ENCODE assay signal across 21 cellular contexts in genomic region chr1:69967245-69967766, GRCh38.
DNase-seq lines count a peak whose midpoint lies in the region; ATAC-seq and TF ChIP-seq lines count a peak whose summit lies in the region.
"Had no signal": no experiment of that assay in that cellular context is flagged by ENCODE, and none has a peak within 500 bp of the region (broad histone marks: within the 10 kb centered on the region; RNA-seq: fewer than 3 reads in every experiment).

No MANE protein-coding gene starts in this region.

- peak; percentile 55 for TF ChIP-seq CTCF in OCI-LY7 (conservative IDR thresholded peaks at IDR 0.05; ENCODE audit: low read length)
- no peak for TF ChIP-seq CTCF in mammary epithelial cell (conservative IDR thresholded peaks at IDR 0.05 in 1 of 2, IDR thresholded peaks at IDR 0.05 in 1 of 2; ENCODE audit: extremely low read depth in 1 of 2, insufficient read depth in 1 of 2, low read depth in 1 of 2, low read length in 2 of 2)

- POLR2A ChIA-PET in OCI-LY7 (lab: Charles Lee), result no interaction called here

- peak; percentile 86 for DNase-seq in OCI-LY7 (ENCODE audit: low spot score)
- DNase-seq in myocyte (ENCODE audit: low read depth), result peak; percentile 77
- no peak for DNase-seq in stimulated activated CD4-positive, alpha-beta T cell treated with anti-CD3 and anti-CD28 coated beads, Interleukin-4, amount 100 ng/mL, for 4 hours
- no peak for DNase-seq in activated T-cell treated with anti-CD3 and anti-CD28 coated beads, Interleukin-2, amount 50 U/mL, for 48 hours
- no peak for DNase-seq in activated naive CD4-positive, alpha-beta T cell treated with anti-CD3 and anti-CD28 coated beads, Interleukin-2, amount 10 ng/mL, durations not matched to agents 7 days and 5 days
- DNase-seq in mammary epithelial cell, result no peak
- DNase-seq: activated CD4-positive, alpha-beta T cell treated with anti-CD3 and anti-CD28 coated beads, Interleukin-2, amount 50 U/mL, for 1 hour; activated CD8-positive, alpha-beta memory T cell treated with anti-CD3 and anti-CD28 coated beads, Interleukin-2, amount 50 U/mL, for 4 hours; activated gamma-delta T cell; amniotic stem cell; COR-L47; gastrocnemius medialis; NCI-H1436; NCI-H2227 treated with DMSO at 0.1 percent for 48 hours; nephron progenitor cell; posterior cingulate gyrus; stimulated activated CD4-positive, alpha-beta T cell treated with anti-CD3 and anti-CD28 coated beads, Interleukin-2, amount 100 ng/mL, for 24 hours had no signal

- WGBS in mammary epithelial cell (ENCODE audit: low coverage, missing lambda C conversion rate), result 72% methylated on average over 3 of the region's 3 CpGs

- H3K4me3 Mint-ChIP-seq in activated naive CD4-positive, alpha-beta T cell treated with anti-CD3 and anti-CD28 coated beads, Interleukin-2, amount 10 ng/mL, durations not matched to agents 7 days and 5 days, result no peak overlapping the region
- H3K4me3 Mint-ChIP-seq: nephron progenitor cell; stimulated activated naive CD8-positive, alpha-beta T cell treated with anti-CD3 and anti-CD28 coated beads, Interleukin-15, Interleukin-2, amounts not matched to agents 100 ng/mL and 50 ng/mL, for 24 hours had no signal

- H3K9me2 ChIP-seq in OCI-LY7 (ENCODE audit: insufficient read depth, low read length), result no peaks in the 10 kb centered on the region

- peak overlapping the region; percentile 49 for H3K27ac ChIP-seq in OCI-LY7 (ENCODE audit: low read depth, low read length, poor library complexity, severe bottlenecking)
- H3K27ac ChIP-seq in mammary epithelial cell (ENCODE audit: insufficient read depth, low read depth, low read length), result no peak overlapping the region
- H3K27ac ChIP-seq: gastrocnemius medialis, tibial nerve had no signal

- H3K36me3 ChIP-seq in OCI-LY7 (ENCODE audit: insufficient read depth, low read length) (no peaks in the 10 kb centered on the region), mammary epithelial cell (ENCODE audit: insufficient read depth, low read length) (no peaks in the 10 kb centered on the region)
- H3K36me3 ChIP-seq: gastrocnemius medialis, tibial nerve had no signal

- CTCF ChIA-PET in OCI-LY7 (lab: Charles Lee; ENCODE audit: unreplicated experiment) (no interaction called here), mammary epithelial cell (lab: Charles Lee; ENCODE audit: low non-redundant PET) (interaction anchor here (0.6 kb wide), 1 partner anchor 668 kb away, joined by 4 read pairs; no protein-coding TSS in a partner anchor)
- CTCF ChIA-PET in activated naive CD4-positive, alpha-beta T cell treated with anti-CD3 and anti-CD28 coated beads, Interleukin-2, amount 10 ng/mL, durations not matched to agents 7 days and 5 days (lab: Charles Lee), result no interaction called here

- H3K4me1 Mint-ChIP-seq in activated naive CD4-positive, alpha-beta T cell treated with anti-CD3 and anti-CD28 coated beads, Interleukin-2, amount 10 ng/mL, durations not matched to agents 7 days and 5 days, result no peaks in the 10 kb centered on the region
- H3K4me1 Mint-ChIP-seq: nephron progenitor cell had no signal

- H3K9me3 Mint-ChIP-seq in activated naive CD4-positive, alpha-beta T cell treated with anti-CD3 and anti-CD28 coated beads, Interleukin-2, amount 10 ng/mL, durations not matched to agents 7 days and 5 days, result peaks cover 10% of the 10 kb centered on the region

- no peak overlapping the region for H3K9ac ChIP-seq in mammary epithelial cell (ENCODE audit: insufficient read depth, low read length)

- no peaks in the 10 kb centered on the region for H3K27me3 Mint-ChIP-seq in activated naive CD4-positive, alpha-beta T cell treated with anti-CD3 and anti-CD28 coated beads, Interleukin-2, amount 10 ng/mL, durations not matched to agents 7 days and 5 days
- H3K27me3 Mint-ChIP-seq: stimulated activated naive CD8-positive, alpha-beta T cell treated with anti-CD3 and anti-CD28 coated beads, Interleukin-15, Interleukin-2, amounts not matched to agents 100 ng/mL and 50 ng/mL, for 24 hours had no signal

- H3K27me3 ChIP-seq in mammary epithelial cell (ENCODE audit: insufficient read depth, low read length), result no peaks in the 10 kb centered on the region
- H3K27me3 ChIP-seq: gastrocnemius medialis, tibial nerve had no signal

- peak overlapping the region; percentile 32 for H3K4me3 ChIP-seq in OCI-LY7 (ENCODE audit: low read depth, low read length, poor library complexity, severe bottlenecking)
- H3K4me3 ChIP-seq in mammary epithelial cell (replicated peaks in 1 of 3; ENCODE audit: insufficient read depth in 1 of 3, low read depth in 2 of 3, low read length in 3 of 3), result no peak overlapping the region
- H3K4me3 ChIP-seq: gastrocnemius medialis, tibial nerve had no signal

- H3K27ac Mint-ChIP-seq in activated naive CD4-positive, alpha-beta T cell treated with anti-CD3 and anti-CD28 coated beads, Interleukin-2, amount 10 ng/mL, durations not matched to agents 7 days and 5 days, result no peak overlapping the region
- H3K27ac Mint-ChIP-seq: nephron progenitor cell; stimulated activated naive CD8-positive, alpha-beta T cell treated with anti-CD3 and anti-CD28 coated beads, Interleukin-15, Interleukin-2, amounts not matched to agents 100 ng/mL and 50 ng/mL, for 24 hours had no signal

- BruUV-seq in OCI-LY7 (replicated peaks; lab: Mats Ljungman, UMichigan), result no TSS peak
- BruUV-seq in mammary epithelial cell (replicated peaks; lab: Mats Ljungman, UMichigan), result no TSS peak

- intact Hi-C loops in OCI-LY7 (cut with micrococcal nuclease; ENCODE audit: unreplicated experiment), result no loop called here
- intact Hi-C loops in mammary epithelial cell (cut with micrococcal nuclease), result no loop called here

- H3K4me2 ChIP-seq in OCI-LY7 (ENCODE audit: low read length), result peak overlapping the region; percentile 57
- H3K4me2 ChIP-seq in mammary epithelial cell (ENCODE audit: insufficient read depth, low read depth, low read length), result no peak overlapping the region

- H3K9me3 ChIP-seq in OCI-LY7 (ENCODE audit: low read length) (0 out of 2 replicates have a peak, but pooled peaks cover 3% of the 10 kb centered on the region), mammary epithelial cell (replicated peaks; ENCODE audit: insufficient read depth, low read length) (no peaks in the 10 kb centered on the region)
- H3K9me3 ChIP-seq: gastrocnemius medialis had no signal

- H3K36me3 Mint-ChIP-seq in activated naive CD4-positive, alpha-beta T cell treated with anti-CD3 and anti-CD28 coated beads, Interleukin-2, amount 10 ng/mL, durations not matched to agents 7 days and 5 days, result no peaks in the 10 kb centered on the region

- H3K79me2 ChIP-seq in OCI-LY7 (ENCODE audit: insufficient read depth, low read depth, low read length) (no peaks in the 10 kb centered on the region), mammary epithelial cell (ENCODE audit: insufficient read depth, low read length) (no peaks in the 10 kb centered on the region)

- in situ Hi-C loops in mammary epithelial cell (cut with MboI; ENCODE audit: low sequenced_read_pairs in 2 of 2), result no loop called here

- H2AFZ ChIP-seq in OCI-LY7 (ENCODE audit: low read length) (peak overlapping the region; percentile 73), mammary epithelial cell (ENCODE audit: low read depth, low read length) (no peak overlapping the region)

- dilution Hi-C loops in mammary epithelial cell (cut with HindIII; ENCODE audit: low sequenced_read_pairs), result no loop called here

- no peaks in the 10 kb centered on the region for H4K20me1 ChIP-seq in OCI-LY7 (ENCODE audit: insufficient read depth, low read length)
- H4K20me1 ChIP-seq in mammary epithelial cell (ENCODE audit: insufficient read depth, low read length), result no peaks in the 10 kb centered on the region

- ATAC-seq in GM18517 (IDR thresholded peaks at IDR 0.05; ENCODE audit: unreplicated experiment) (peak; percentile 70), HG03342 (IDR thresholded peaks at IDR 0.05; ENCODE audit: unreplicated experiment) (peak; percentile 68)
- ATAC-seq: gastrocnemius medialis had no signal

- peaks cover 16% of the 10 kb centered on the region for H3K4me1 ChIP-seq in OCI-LY7 (ENCODE audit: insufficient read depth, low read length, poor library complexity, severe bottlenecking)
- no peaks in the 10 kb centered on the region for H3K4me1 ChIP-seq in mammary epithelial cell (ENCODE audit: insufficient read depth, low read length)
- H3K4me1 ChIP-seq: gastrocnemius medialis, tibial nerve had no signal

Comparison
In these comparisons a context has a peak if more than half of its experiments do, and no peak if none do; other contexts are left out.
1. DNase-seq: peak in OCI-LY7 (single experiment) and myocyte (single experiment); none in stimulated activated CD4-positive, alpha-beta T cell treated with anti-CD3 and anti-CD28 coated beads, Interleukin-4, amount 100 ng/mL, for 4 hours (0 of 2), activated T-cell treated with anti-CD3 and anti-CD28 coated beads, Interleukin-2, amount 50 U/mL, for 48 hours (0 of 2), activated naive CD4-positive, alpha-beta T cell treated with anti-CD3 and anti-CD28 coated beads, Interleukin-2, amount 10 ng/mL, durations not matched to agents 7 days and 5 days (single experiment) and mammary epithelial cell (single experiment).